ENCODE assay signal across 8 cellular contexts in genomic region chr18:46200178-46201055, GRCh38.
A peak's percentile ranks its signal among the peaks of the same experiment; 100 is the strongest.
DNase-seq lines count a peak whose midpoint lies in the region; ATAC-seq and TF ChIP-seq lines count a peak whose summit lies in the region.
"Not testable (repeated sequence)": the region's sequence is repeated elsewhere in the genome, so short reads cannot be mapped to it uniquely, and the experiment has no call there.

No MANE protein-coding gene starts in this region.

- H3K27me3 ChIP-seq in CD8-positive, alpha-beta memory T cell (ENCODE audit: insufficient read depth, low read length, poor library complexity, severe bottlenecking); HUES48 (ENCODE audit: control insufficient read depth, insufficient read depth, low read length); endodermal cell (ENCODE audit: control insufficient read depth, insufficient read depth, low read length, poor library complexity, severe bottlenecking): not testable (repeated sequence)

- H3K4me3 ChIP-seq in CD8-positive, alpha-beta memory T cell (ENCODE audit: low read length); HUES48 (ENCODE audit: low read depth, low read length); endodermal cell (ENCODE audit: low read length): not testable (repeated sequence)

- not testable (repeated sequence) for H3K27me3 Mint-ChIP-seq in CD8-positive, alpha-beta memory T cell; T-helper 1 cell treated with Interleukin-12 subunit alpha and Interleukin-12 subunit beta and Interleukin-4 antibody, amounts not matched to agents 30 μg/mL and 1 μg/mL, for 36 hours (ENCODE audit: low read depth); activated T-cell treated with anti-CD3 and anti-CD28 coated beads, Interleukin-2, amount 50 U/mL, for 24 hours; endodermal cell (ENCODE audit: insufficient read depth); nephron progenitor cell (ENCODE audit: low read depth, poor library complexity); stimulated activated naive CD8-positive, alpha-beta T cell treated with anti-CD3 and anti-CD28 coated beads, Interleukin-15, amount 100 ng/mL, for 72 hours

- H3K9me3 Mint-ChIP-seq in CD8-positive, alpha-beta memory T cell; T-helper 1 cell treated with Interleukin-12 subunit alpha and Interleukin-12 subunit beta and Interleukin-4 antibody, amounts not matched to agents 30 μg/mL and 1 μg/mL, for 36 hours; activated T-cell treated with anti-CD3 and anti-CD28 coated beads, Interleukin-2, amount 50 U/mL, for 24 hours; endodermal cell; nephron progenitor cell; stimulated activated naive CD8-positive, alpha-beta T cell treated with anti-CD3 and anti-CD28 coated beads, Interleukin-15, amount 100 ng/mL, for 72 hours: not testable (repeated sequence)

- H3K4me3 Mint-ChIP-seq in CD8-positive, alpha-beta memory T cell: peak overlapping the region in 2 of 7 donors; percentile 32 to 74
- not testable (repeated sequence) for H3K4me3 Mint-ChIP-seq in T-helper 1 cell treated with Interleukin-12 subunit alpha and Interleukin-12 subunit beta and Interleukin-4 antibody, amounts not matched to agents 30 μg/mL and 1 μg/mL, for 36 hours; activated T-cell treated with anti-CD3 and anti-CD28 coated beads, Interleukin-2, amount 50 U/mL, for 24 hours; endodermal cell; nephron progenitor cell; stimulated activated naive CD8-positive, alpha-beta T cell treated with anti-CD3 and anti-CD28 coated beads, Interleukin-15, amount 100 ng/mL, for 72 hours

- 94 to 95% methylated on average over 9 to 11 of the region's 11 CpGs for WGBS in endodermal cell (ENCODE audit: insufficient coverage in 1 of 2, insufficient read length in 1 of 2), 2 experiments

- H3K27ac Mint-ChIP-seq in CD8-positive, alpha-beta memory T cell: peak overlapping the region in 5 of 8 donors; percentile 15 to 96 (median 77)
- peak overlapping the region; percentile 36 for H3K27ac Mint-ChIP-seq in T-helper 1 cell treated with Interleukin-12 subunit alpha and Interleukin-12 subunit beta and Interleukin-4 antibody, amounts not matched to agents 30 μg/mL and 1 μg/mL, for 36 hours
- H3K27ac Mint-ChIP-seq in activated T-cell treated with anti-CD3 and anti-CD28 coated beads, Interleukin-2, amount 50 U/mL, for 24 hours: peak overlapping the region; percentile 60
- H3K27ac Mint-ChIP-seq in endodermal cell: peak overlapping the region; percentile 95
- H3K27ac Mint-ChIP-seq in nephron progenitor cell: peak overlapping the region; percentile 72
- peak overlapping the region in 1 of 2 donors; percentile 78 for H3K27ac Mint-ChIP-seq in stimulated activated naive CD8-positive, alpha-beta T cell treated with anti-CD3 and anti-CD28 coated beads, Interleukin-15, amount 100 ng/mL, for 72 hours

- ATAC-seq in stimulated activated naive CD8-positive, alpha-beta T cell treated with anti-CD3 and anti-CD28 coated beads, Interleukin-15, amount 100 ng/mL, for 72 hours: peak; percentile 39

- POLR2A ChIA-PET in CD8-positive, alpha-beta memory T cell (lab: Charles Lee): not testable (repeated sequence)

- CTCF ChIA-PET in CD8-positive, alpha-beta memory T cell (lab: Charles Lee): interaction anchor here (1.4 to 1.9 kb wide), 3 partner anchors 8 to 27 kb away, joined by 3 to 7 read pairs (median 5); a partner anchor contains a TSS

- H3K9me3 ChIP-seq in CD8-positive, alpha-beta memory T cell (ENCODE audit: low read length); HUES48 (ENCODE audit: control insufficient read depth, insufficient read depth, low read length); endodermal cell (ENCODE audit: control insufficient read depth, low read length): not testable (repeated sequence)

- not testable (repeated sequence) for H3K36me3 ChIP-seq in CD8-positive, alpha-beta memory T cell (ENCODE audit: insufficient read depth, low read length); HUES48 (ENCODE audit: control insufficient read depth, insufficient read depth, low read length); endodermal cell (ENCODE audit: control insufficient read depth, insufficient read depth, low read length)

- H3K9ac ChIP-seq in HUES48 (ENCODE audit: low read depth, low read length); endodermal cell (ENCODE audit: extremely low read depth, low read length, poor library complexity, severe bottlenecking): not testable (repeated sequence)

- H3K36me3 Mint-ChIP-seq in CD8-positive, alpha-beta memory T cell: peaks cover 0 to 27% (median 15%) of the 10 kb centered on the region in 3 donors
- H3K36me3 Mint-ChIP-seq in T-helper 1 cell treated with Interleukin-12 subunit alpha and Interleukin-12 subunit beta and Interleukin-4 antibody, amounts not matched to agents 30 μg/mL and 1 μg/mL, for 36 hours (ENCODE audit: low read depth): peaks cover 16% of the 10 kb centered on the region
- peaks cover 41% of the 10 kb centered on the region for H3K36me3 Mint-ChIP-seq in activated T-cell treated with anti-CD3 and anti-CD28 coated beads, Interleukin-2, amount 50 U/mL, for 24 hours (ENCODE audit: low read depth)
- H3K36me3 Mint-ChIP-seq in endodermal cell (ENCODE audit: low read depth): not testable (repeated sequence)
- H3K36me3 Mint-ChIP-seq in nephron progenitor cell (ENCODE audit: low read depth): peaks cover 18% of the 10 kb centered on the region

- H3K4me1 ChIP-seq in CD8-positive, alpha-beta memory T cell (ENCODE audit: insufficient read depth, low read length): peaks cover 38% of the 10 kb centered on the region
- H3K4me1 ChIP-seq in HUES48 (ENCODE audit: control insufficient read depth, insufficient read depth, low read length): peaks cover 14% of the 10 kb centered on the region
- H3K4me1 ChIP-seq in endodermal cell (ENCODE audit: control insufficient read depth, insufficient read depth, low read length): not testable (repeated sequence)

- DNase-seq in CD8-positive, alpha-beta memory T cell; activated T-cell treated with anti-CD3 and anti-CD28 coated beads, Interleukin-2, amount 50 U/mL, for 24 hours; endodermal cell; nephron progenitor cell; stimulated activated naive CD8-positive, alpha-beta T cell treated with anti-CD3 and anti-CD28 coated beads, Interleukin-15, amount 100 ng/mL, for 72 hours: not testable (repeated sequence)
- peak; percentile 57 for DNase-seq in NCI-H2107 treated with DMSO at 0.1 percent for 48 hours (lab: John Stamatoyannopoulos, UW; ENCODE audit: unreplicated experiment)

- TF ChIP-seq CTCF in endodermal cell (conservative IDR thresholded peaks at IDR 0.05); nephron progenitor cell (IDR thresholded peaks at IDR 0.05): not testable (repeated sequence)

- H3K27ac ChIP-seq in CD8-positive, alpha-beta memory T cell (ENCODE audit: low read depth, low read length); endodermal cell (ENCODE audit: low read depth, low read length): not testable (repeated sequence)
- peak overlapping the region; percentile 76 for H3K27ac ChIP-seq in HUES48 (ENCODE audit: low read depth, low read length)

- H3K4me1 Mint-ChIP-seq in CD8-positive, alpha-beta memory T cell: peaks cover 65 to 84% (median 84%) of the 10 kb centered on the region in 3 donors
- H3K4me1 Mint-ChIP-seq in T-helper 1 cell treated with Interleukin-12 subunit alpha and Interleukin-12 subunit beta and Interleukin-4 antibody, amounts not matched to agents 30 μg/mL and 1 μg/mL, for 36 hours (ENCODE audit: low read depth): peaks cover 55% of the 10 kb centered on the region
- peaks cover 74% of the 10 kb centered on the region for H3K4me1 Mint-ChIP-seq in activated T-cell treated with anti-CD3 and anti-CD28 coated beads, Interleukin-2, amount 50 U/mL, for 24 hours (ENCODE audit: low read depth)
- H3K4me1 Mint-ChIP-seq in endodermal cell: peaks cover 11% of the 10 kb centered on the region
- not testable (repeated sequence) for H3K4me1 Mint-ChIP-seq in nephron progenitor cell
- peaks cover 78% of the 10 kb centered on the region for H3K4me1 Mint-ChIP-seq in stimulated activated naive CD8-positive, alpha-beta T cell treated with anti-CD3 and anti-CD28 coated beads, Interleukin-15, amount 100 ng/mL, for 72 hours
